Comparison of ENCODE assay signal across 1 cellular context in the genomic region with DNA sequence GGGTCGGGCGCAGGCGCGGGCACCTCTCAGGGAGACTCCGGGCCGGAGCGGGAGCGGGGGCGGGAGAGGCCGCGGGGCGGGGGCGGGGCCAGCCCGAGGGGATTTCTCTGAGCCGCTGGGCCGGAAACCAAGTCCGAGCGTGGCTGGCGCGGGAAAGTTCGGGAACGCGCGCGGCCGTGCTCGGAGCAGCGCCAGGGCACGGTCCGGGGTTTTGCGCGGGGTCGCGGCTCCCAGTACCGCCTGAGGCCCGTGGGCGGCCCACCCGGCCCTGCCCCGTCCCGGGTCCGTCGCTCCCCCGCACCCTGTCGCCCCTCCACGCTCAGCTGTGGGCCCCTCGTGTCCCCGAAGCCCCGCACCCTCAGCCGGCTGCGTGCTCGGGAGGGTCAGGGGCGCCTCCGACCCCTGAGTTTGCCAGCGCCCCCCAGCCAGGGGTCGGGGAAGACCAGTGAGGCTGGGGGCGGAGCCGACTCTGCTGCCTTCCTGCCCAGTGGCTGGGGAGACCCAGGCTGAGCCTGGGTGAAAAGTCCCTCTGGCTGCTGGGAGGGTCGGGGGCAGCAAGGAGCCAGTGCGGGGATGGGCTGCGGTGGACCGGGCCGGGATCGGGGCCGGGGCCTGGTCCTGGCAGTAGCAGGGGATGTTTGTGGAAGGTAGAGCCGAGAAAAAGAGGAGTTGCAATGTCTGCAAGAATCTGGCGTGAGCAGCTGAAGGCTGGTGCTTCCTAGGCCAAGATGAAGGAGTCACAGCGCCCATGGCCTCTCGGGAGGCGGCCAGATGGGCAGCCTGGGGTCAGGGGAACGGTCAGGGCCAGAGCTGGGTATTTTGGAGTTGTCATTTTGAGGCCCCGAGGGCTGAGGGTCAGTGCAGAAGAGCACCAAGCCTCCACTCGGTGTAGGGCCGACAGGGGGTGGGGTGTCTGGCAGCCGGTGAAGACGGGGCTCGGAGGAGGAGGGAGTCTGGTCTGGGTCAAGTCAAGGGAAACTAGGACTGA.
TF ChIP-seq lines count a peak whose summit lies in the region.

No MANE protein-coding gene starts in this region.

TF ChIP-seq in K562, 482 proteins besides CTCF, POLR2A, EP300 and RAD21 (continued from another document and continues in another):
- TF ChIP-seq SAFB (IDR thresholded peaks at IDR 0.05; ENCODE audit: borderline replicate concordance, low read depth, low read length), result peak; percentile 92
- TF ChIP-seq, protein P1, sequence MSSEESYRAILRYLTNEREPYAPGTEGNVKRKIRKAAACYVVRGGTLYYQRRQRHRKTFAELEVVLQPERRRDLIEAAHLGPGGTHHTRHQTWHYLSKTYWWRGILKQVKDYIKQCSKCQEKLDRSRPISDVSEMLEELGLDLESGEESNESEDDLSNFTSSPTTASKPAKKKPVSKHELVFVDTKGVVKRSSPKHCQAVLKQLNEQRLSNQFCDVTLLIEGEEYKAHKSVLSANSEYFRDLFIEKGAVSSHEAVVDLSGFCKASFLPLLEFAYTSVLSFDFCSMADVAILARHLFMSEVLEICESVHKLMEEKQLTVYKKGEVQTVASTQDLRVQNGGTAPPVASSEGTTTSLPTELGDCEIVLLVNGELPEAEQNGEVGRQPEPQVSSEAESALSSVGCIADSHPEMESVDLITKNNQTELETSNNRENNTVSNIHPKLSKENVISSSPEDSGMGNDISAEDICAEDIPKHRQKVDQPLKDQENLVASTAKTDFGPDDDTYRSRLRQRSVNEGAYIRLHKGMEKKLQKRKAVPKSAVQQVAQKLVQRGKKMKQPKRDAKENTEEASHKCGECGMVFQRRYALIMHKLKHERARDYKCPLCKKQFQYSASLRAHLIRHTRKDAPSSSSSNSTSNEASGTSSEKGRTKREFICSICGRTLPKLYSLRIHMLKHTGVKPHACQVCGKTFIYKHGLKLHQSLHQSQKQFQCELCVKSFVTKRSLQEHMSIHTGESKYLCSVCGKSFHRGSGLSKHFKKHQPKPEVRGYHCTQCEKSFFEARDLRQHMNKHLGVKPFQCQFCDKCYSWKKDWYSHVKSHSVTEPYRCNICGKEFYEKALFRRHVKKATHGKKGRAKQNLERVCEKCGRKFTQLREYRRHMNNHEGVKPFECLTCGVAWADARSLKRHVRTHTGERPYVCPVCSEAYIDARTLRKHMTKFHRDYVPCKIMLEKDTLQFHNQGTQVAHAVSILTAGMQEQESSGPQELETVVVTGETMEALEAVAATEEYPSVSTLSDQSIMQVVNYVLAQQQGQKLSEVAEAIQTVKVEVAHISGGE (CRISPR knock-in tag; IDR thresholded peaks at IDR 0.05), result peak in 1 of 3 experiments; percentile 27; a peak in 1 of 6 replicates
- TF ChIP-seq NKRF (IDR thresholded peaks at IDR 0.05; ENCODE audit: borderline replicate concordance), result peak; percentile 67; the same call in 1 of the 2 replicates
- TF ChIP-seq RB1 (IDR thresholded peaks at IDR 0.05; ENCODE audit: low read depth), result peak; percentile 72
- TF ChIP-seq MTF1 (CRISPR knock-in tag; IDR thresholded peaks at IDR 0.05; ENCODE audit: borderline replicate concordance), result no peak
- TF ChIP-seq VEZF1 (CRISPR knock-in tag; IDR thresholded peaks at IDR 0.05), result peak; percentile 62
- peak; percentile 80 for TF ChIP-seq ZBTB7A (IDR thresholded peaks at IDR 0.05; ENCODE audit: borderline replicate concordance, control insufficient read depth, low read depth, low read length)
- TF ChIP-seq, protein P2, sequence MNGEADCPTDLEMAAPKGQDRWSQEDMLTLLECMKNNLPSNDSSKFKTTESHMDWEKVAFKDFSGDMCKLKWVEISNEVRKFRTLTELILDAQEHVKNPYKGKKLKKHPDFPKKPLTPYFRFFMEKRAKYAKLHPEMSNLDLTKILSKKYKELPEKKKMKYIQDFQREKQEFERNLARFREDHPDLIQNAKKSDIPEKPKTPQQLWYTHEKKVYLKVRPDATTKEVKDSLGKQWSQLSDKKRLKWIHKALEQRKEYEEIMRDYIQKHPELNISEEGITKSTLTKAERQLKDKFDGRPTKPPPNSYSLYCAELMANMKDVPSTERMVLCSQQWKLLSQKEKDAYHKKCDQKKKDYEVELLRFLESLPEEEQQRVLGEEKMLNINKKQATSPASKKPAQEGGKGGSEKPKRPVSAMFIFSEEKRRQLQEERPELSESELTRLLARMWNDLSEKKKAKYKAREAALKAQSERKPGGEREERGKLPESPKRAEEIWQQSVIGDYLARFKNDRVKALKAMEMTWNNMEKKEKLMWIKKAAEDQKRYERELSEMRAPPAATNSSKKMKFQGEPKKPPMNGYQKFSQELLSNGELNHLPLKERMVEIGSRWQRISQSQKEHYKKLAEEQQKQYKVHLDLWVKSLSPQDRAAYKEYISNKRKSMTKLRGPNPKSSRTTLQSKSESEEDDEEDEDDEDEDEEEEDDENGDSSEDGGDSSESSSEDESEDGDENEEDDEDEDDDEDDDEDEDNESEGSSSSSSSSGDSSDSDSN (IDR thresholded peaks at IDR 0.05; ENCODE audit: borderline replicate concordance in 1 of 2, low read depth in 2 of 2, low read length in 2 of 2), result 0 out of 4 replicates have a peak, but pooled peaks of 1 of the 2 experiments have one; percentile 44
- TF ChIP-seq, protein P3, sequence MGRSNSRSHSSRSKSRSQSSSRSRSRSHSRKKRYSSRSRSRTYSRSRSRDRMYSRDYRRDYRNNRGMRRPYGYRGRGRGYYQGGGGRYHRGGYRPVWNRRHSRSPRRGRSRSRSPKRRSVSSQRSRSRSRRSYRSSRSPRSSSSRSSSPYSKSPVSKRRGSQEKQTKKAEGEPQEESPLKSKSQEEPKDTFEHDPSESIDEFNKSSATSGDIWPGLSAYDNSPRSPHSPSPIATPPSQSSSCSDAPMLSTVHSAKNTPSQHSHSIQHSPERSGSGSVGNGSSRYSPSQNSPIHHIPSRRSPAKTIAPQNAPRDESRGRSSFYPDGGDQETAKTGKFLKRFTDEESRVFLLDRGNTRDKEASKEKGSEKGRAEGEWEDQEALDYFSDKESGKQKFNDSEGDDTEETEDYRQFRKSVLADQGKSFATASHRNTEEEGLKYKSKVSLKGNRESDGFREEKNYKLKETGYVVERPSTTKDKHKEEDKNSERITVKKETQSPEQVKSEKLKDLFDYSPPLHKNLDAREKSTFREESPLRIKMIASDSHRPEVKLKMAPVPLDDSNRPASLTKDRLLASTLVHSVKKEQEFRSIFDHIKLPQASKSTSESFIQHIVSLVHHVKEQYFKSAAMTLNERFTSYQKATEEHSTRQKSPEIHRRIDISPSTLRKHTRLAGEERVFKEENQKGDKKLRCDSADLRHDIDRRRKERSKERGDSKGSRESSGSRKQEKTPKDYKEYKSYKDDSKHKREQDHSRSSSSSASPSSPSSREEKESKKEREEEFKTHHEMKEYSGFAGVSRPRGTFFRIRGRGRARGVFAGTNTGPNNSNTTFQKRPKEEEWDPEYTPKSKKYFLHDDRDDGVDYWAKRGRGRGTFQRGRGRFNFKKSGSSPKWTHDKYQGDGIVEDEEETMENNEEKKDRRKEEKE (IDR thresholded peaks at IDR 0.05; ENCODE audit: borderline replicate concordance in 1 of 2, control insufficient read depth in 1 of 2, low read depth in 2 of 2, low read length in 1 of 2), result no peak
- peak; percentile 3 for TF ChIP-seq RBFOX2 (IDR thresholded peaks at IDR 0.05; ENCODE audit: low read depth, low read length)
- TF ChIP-seq, protein P4, sequence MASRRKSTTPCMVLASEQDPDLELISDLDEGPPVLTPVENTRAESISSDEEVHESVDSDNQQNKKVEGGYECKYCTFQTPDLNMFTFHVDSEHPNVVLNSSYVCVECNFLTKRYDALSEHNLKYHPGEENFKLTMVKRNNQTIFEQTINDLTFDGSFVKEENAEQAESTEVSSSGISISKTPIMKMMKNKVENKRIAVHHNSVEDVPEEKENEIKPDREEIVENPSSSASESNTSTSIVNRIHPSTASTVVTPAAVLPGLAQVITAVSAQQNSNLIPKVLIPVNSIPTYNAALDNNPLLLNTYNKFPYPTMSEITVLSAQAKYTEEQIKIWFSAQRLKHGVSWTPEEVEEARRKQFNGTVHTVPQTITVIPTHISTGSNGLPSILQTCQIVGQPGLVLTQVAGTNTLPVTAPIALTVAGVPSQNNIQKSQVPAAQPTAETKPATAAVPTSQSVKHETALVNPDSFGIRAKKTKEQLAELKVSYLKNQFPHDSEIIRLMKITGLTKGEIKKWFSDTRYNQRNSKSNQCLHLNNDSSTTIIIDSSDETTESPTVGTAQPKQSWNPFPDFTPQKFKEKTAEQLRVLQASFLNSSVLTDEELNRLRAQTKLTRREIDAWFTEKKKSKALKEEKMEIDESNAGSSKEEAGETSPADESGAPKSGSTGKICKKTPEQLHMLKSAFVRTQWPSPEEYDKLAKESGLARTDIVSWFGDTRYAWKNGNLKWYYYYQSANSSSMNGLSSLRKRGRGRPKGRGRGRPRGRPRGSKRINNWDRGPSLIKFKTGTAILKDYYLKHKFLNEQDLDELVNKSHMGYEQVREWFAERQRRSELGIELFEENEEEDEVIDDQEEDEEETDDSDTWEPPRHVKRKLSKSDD (conservative IDR thresholded peaks at IDR 0.05; ENCODE audit: low read length), result no peak
- peak in 1 of 2 experiments; percentile 48; a peak in 1 of 4 replicates for TF ChIP-seq HDAC1 (IDR thresholded peaks at IDR 0.05)
- 0 out of 2 replicates have a peak, but pooled peaks have one; percentile 33 for TF ChIP-seq ZNF717 (CRISPR knock-in tag; IDR thresholded peaks at IDR 0.05)
- TF ChIP-seq ZNF311 (CRISPR knock-in tag; IDR thresholded peaks at IDR 0.05), result no peak
- no peak for TF ChIP-seq CEBPG (CRISPR knock-in tag; IDR thresholded peaks at IDR 0.05)
- no peak for TF ChIP-seq CEBPG (tag; conservative IDR thresholded peaks at IDR 0.05 in 1 of 2, IDR thresholded peaks at IDR 0.05 in 1 of 2)
- TF ChIP-seq CBX1 (IDR thresholded peaks at IDR 0.05; ENCODE audit: low read depth), result peak; percentile 35; the same call in 1 of the 2 replicates
- TF ChIP-seq ZNF146 (CRISPR knock-in tag; IDR thresholded peaks at IDR 0.05; ENCODE audit: unreplicated experiment), result no peak
- no peak for TF ChIP-seq ATF2 (CRISPR knock-in tag; IDR thresholded peaks at IDR 0.05)
- TF ChIP-seq, protein P5, sequence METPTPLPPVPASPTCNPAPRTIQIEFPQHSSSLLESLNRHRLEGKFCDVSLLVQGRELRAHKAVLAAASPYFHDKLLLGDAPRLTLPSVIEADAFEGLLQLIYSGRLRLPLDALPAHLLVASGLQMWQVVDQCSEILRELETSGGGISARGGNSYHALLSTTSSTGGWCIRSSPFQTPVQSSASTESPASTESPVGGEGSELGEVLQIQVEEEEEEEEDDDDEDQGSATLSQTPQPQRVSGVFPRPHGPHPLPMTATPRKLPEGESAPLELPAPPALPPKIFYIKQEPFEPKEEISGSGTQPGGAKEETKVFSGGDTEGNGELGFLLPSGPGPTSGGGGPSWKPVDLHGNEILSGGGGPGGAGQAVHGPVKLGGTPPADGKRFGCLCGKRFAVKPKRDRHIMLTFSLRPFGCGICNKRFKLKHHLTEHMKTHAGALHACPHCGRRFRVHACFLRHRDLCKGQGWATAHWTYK (CRISPR knock-in tag; IDR thresholded peaks at IDR 0.05), result no peak
- TF ChIP-seq NFIX (CRISPR knock-in tag; IDR thresholded peaks at IDR 0.05; ENCODE audit: low read depth), result no peak
- no peak for TF ChIP-seq POLR2AphosphoS5 (IDR thresholded peaks at IDR 0.05; ENCODE audit: control insufficient read depth, insufficient read depth, low read depth, low read length)
- peak; percentile 83 for TF ChIP-seq SMARCB1 (IDR thresholded peaks at IDR 0.05; ENCODE audit: insufficient read length, low read depth)
- TF ChIP-seq POLR2G (IDR thresholded peaks at IDR 0.05; ENCODE audit: low read depth, low read length), result peak; percentile 14; the same call in 1 of the 2 replicates
- TF ChIP-seq GABPA (tag; conservative IDR thresholded peaks at IDR 0.05; ENCODE audit: low read depth), result peak; percentile 74
- TF ChIP-seq, protein P6, sequence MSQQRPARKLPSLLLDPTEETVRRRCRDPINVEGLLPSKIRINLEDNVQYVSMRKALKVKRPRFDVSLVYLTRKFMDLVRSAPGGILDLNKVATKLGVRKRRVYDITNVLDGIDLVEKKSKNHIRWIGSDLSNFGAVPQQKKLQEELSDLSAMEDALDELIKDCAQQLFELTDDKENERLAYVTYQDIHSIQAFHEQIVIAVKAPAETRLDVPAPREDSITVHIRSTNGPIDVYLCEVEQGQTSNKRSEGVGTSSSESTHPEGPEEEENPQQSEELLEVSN (IDR thresholded peaks at IDR 0.05; ENCODE audit: borderline replicate concordance in 1 of 2, extremely low read depth in 1 of 2, insufficient read depth in 1 of 2, insufficient read length in 1 of 2, low read depth in 1 of 2, low read length in 1 of 2, poor library complexity in 1 of 2, severe bottlenecking in 1 of 2), result peak; percentile 40 to 67
- TF ChIP-seq CREB1 (IDR thresholded peaks at IDR 0.05), result no peak
- TF ChIP-seq CREB1 (CRISPR knock-in tag; IDR thresholded peaks at IDR 0.05), result peak; percentile 22; the same call in 1 of the 2 replicates
- TF ChIP-seq MAFG (tag; conservative IDR thresholded peaks at IDR 0.05), result no peak
